ENCODE assay signal across 1 cellular context in the genomic region with DNA sequence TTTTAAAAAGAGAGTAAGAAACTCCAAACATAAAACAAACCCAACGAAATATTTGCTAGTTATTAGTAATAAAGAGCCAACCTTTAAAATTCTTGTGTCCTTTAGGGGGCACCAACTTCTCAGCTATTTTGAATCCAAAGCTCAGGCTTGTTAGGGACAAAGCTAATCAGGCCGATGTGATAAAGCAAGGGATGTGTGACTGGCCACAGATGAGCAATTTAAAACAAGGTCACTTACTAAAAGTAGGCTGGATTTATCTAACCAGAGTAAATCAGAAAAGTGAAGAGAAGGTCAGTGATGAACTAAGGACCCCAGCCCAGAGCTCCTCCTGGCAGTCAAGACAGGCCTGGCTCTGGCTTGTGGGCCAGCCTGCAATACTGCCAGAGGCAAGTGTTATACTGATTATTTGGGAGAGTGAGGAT.
TF ChIP-seq lines count a peak whose summit lies in the region.

No MANE protein-coding gene starts in this region.

TF ChIP-seq in HCT116, 20 proteins besides CTCF, POLR2A, EP300 and RAD21 (continued from another document):
- TF ChIP-seq CEBPB (IDR thresholded peaks at IDR 0.05; ENCODE audit: low read depth) = no peak
- TF ChIP-seq, protein P1, sequence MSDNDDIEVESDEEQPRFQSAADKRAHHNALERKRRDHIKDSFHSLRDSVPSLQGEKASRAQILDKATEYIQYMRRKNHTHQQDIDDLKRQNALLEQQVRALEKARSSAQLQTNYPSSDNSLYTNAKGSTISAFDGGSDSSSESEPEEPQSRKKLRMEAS (IDR thresholded peaks at IDR 0.05) = no peak
- no peak for TF ChIP-seq TCF7L2 (IDR thresholded peaks at IDR 0.05; ENCODE audit: borderline replicate concordance, extremely low read depth, insufficient read depth, insufficient read length)
- TF ChIP-seq SRF (IDR thresholded peaks at IDR 0.05; ENCODE audit: low read depth) = no peak
- TF ChIP-seq CBX3 (IDR thresholded peaks at IDR 0.05; ENCODE audit: low read depth) = no peak
- no peak for TF ChIP-seq YY1 (IDR thresholded peaks at IDR 0.05; ENCODE audit: extremely low read depth, insufficient replicate concordance, low read depth, low read length)
- TF ChIP-seq POLR2AphosphoS5 (IDR thresholded peaks at IDR 0.05; ENCODE audit: low read depth, low read length) = no peak
- TF ChIP-seq JUND (IDR thresholded peaks at IDR 0.05) = no peak
